Comparison of ENCODE assay signal across 28 cellular contexts in the genomic region with DNA sequence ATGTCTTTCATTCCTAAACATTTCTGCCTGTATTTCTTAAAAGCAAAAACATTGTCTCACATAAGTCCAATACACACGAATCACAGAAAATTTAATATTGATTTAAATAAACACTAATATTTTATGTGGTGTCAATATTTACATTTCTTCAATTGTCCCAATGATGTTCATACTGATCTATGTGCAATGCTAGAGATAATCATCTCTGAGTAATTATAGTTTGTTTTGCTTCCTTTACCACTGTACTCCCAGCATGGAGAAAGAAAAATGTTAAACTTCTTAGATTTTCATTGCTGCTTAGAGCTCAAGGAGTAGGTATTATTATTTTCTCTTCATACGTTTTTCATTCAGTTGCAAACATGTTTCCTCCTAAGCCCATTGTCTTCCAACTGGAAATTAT.
"Had no signal": no experiment of that assay in that cellular context is flagged by ENCODE, and none has a peak within 500 bp of the region (broad histone marks: within the 10 kb centered on the region; RNA-seq: fewer than 3 reads in every experiment).

No MANE protein-coding gene starts in this region.

- DNase-seq: activated CD4-positive, alpha-beta memory T cell treated with anti-CD3 and anti-CD28 coated beads for 36 hours; activated CD4-positive, alpha-beta T cell treated with anti-CD3 and anti-CD28 coated beads for 36 hours; activated CD4-positive, alpha-beta T cell treated with anti-CD3 and anti-CD28 coated beads, Interleukin-2, amount 10 ng/mL, durations not matched to agents 24 days and 14 days; activated CD4-positive, CD25-positive, alpha-beta regulatory T cell; activated CD4-positive, CD25-positive, alpha-beta regulatory T cell treated with anti-CD3 and anti-CD28 coated beads, Interleukin-2, amount 50 U/mL, for 72 hours; activated CD8-positive, alpha-beta memory T cell treated with anti-CD3 and anti-CD28 coated beads, Interleukin-2, amount 10 ng/mL, durations not matched to agents 7 days and 5 days; activated CD8-positive, alpha-beta memory T cell treated with anti-CD3 and anti-CD28 coated beads, Interleukin-2, amount 50 U/mL, for 48 hours; activated CD8-positive, alpha-beta T cell treated with anti-CD3 and anti-CD28 coated beads, Interleukin-2, amount 10 ng/mL, durations not matched to agents 7 days and 5 days; activated gamma-delta T cell; activated naive CD4-positive, alpha-beta T cell; activated naive CD4-positive, alpha-beta T cell treated with anti-CD3 and anti-CD28 coated beads, Interleukin-2, amount 10 ng/mL, durations not matched to agents 7 days and 5 days; activated naive CD8-positive, alpha-beta T cell treated with anti-CD3 and anti-CD28 coated beads, Interleukin-2, amount 10 ng/mL, durations not matched to agents 7 days and 5 days; activated T-cell treated with anti-CD3 and anti-CD28 coated beads for 4 hours; activated T-cell treated with anti-CD3 and anti-CD28 coated beads, Interleukin-2, amount 50 U/mL, for 24 hours; activated T-cell treated with anti-CD3 and anti-CD28 coated beads, Interleukin-2, amount 50 U/mL, for 72 hours; central memory CD4-positive, alpha-beta T cell; cerebellar nuclear complex; colonic mucosa; effector CD8-positive, alpha-beta T cell; foreskin fibroblast; head of caudate nucleus; T-helper 17 cell had no signal

- H3K4me3 ChIP-seq: ascending aorta, breast epithelium, cardiac muscle cell, colonic mucosa had no signal

- H3K27ac ChIP-seq: ascending aorta, breast epithelium, cardiac muscle cell, colonic mucosa had no signal

- FAIRE-seq: endometrium had no signal

- H3K27me3 ChIP-seq: ascending aorta, breast epithelium, cardiac muscle cell, colonic mucosa had no signal

- H3K4me1 ChIP-seq: ascending aorta, breast epithelium, colonic mucosa had no signal

- ATAC-seq: activated CD4-positive, alpha-beta T cell treated with anti-CD3 and anti-CD28 coated beads for 36 hours; activated CD8-positive, alpha-beta memory T cell treated with anti-CD3 and anti-CD28 coated beads, Interleukin-2, amount 10 ng/mL, durations not matched to agents 7 days and 5 days; activated CD8-positive, alpha-beta T cell treated with anti-CD3 and anti-CD28 coated beads, Interleukin-2, amount 10 ng/mL, durations not matched to agents 7 days and 5 days; activated naive CD4-positive, alpha-beta T cell treated with anti-CD3 and anti-CD28 coated beads, Interleukin-2, amount 50 U/mL, for 72 hours; activated T-cell treated with anti-CD3 and anti-CD28 coated beads, Interleukin-2, amount 50 U/mL, for 72 hours; esophagus mucosa; T-helper 17 cell had no signal

- H3K36me3 ChIP-seq: ascending aorta, breast epithelium, cardiac muscle cell, colonic mucosa had no signal

- H3K9me3 ChIP-seq: ascending aorta, breast epithelium, colonic mucosa had no signal
